Comparison of ENCODE assay signal across 16 cellular contexts in genomic region chr17:11094377-11094776, GRCh38.
A peak's percentile ranks its signal among the peaks of the same experiment; 100 is the strongest.
DNase-seq lines count a peak whose midpoint lies in the region; FAIRE-seq lines count a peak whose summit lies in the region.
"Had no signal": no experiment of that assay in that cellular context is flagged by ENCODE, and none has a peak within 500 bp of the region (broad histone marks: within the 10 kb centered on the region; RNA-seq: fewer than 3 reads in every experiment).

No MANE protein-coding gene starts in this region.

- DNase-seq in amygdala (lab: John Stamatoyannopoulos, UW): peak in 35 of 56 donors; percentile 1 to 80 (median 28)
- peak; percentile 11 to 83 (median 48) for DNase-seq in head of caudate nucleus
- DNase-seq in occipital lobe (lab: John Stamatoyannopoulos, UW): peak; percentile 69
- DNase-seq in putamen (ENCODE audit: low spot score): peak; percentile 57
- no peak for DNase-seq in T1000 (lab: John Stamatoyannopoulos, UW)
- no peak for DNase-seq in NCI-H2171 (lab: John Stamatoyannopoulos, UW)
- no peak for DNase-seq in activated T-cell treated with anti-CD3 and anti-CD28 coated beads for 4 hours
- DNase-seq in HTR-8/SVneo (ENCODE audit: insufficient read length, low spot score): no peak
- DNase-seq: 8988T; Caco-2; CD4-positive, alpha-beta T cell; GM23248 had no signal

- no peak for FAIRE-seq in HTR-8/SVneo (lab: Jason Lieb, UNC)
- FAIRE-seq: D721Med, G401.6, GM12891, GM19239 had no signal

- intact Hi-C loops in head of caudate nucleus (cut with DNase I): no loop called here

Comparison
In these comparisons a context has a peak if more than half of its experiments do, and no peak if none do; other contexts are left out.
1. DNase-seq: peak in amygdala (35 of 56), head of caudate nucleus (42 of 42), occipital lobe (single experiment) and putamen (single experiment); none in T1000 (single experiment), NCI-H2171 (single experiment), activated T-cell treated with anti-CD3 and anti-CD28 coated beads for 4 hours (single experiment) and HTR-8/SVneo (single experiment).